In the genomic region with DNA sequence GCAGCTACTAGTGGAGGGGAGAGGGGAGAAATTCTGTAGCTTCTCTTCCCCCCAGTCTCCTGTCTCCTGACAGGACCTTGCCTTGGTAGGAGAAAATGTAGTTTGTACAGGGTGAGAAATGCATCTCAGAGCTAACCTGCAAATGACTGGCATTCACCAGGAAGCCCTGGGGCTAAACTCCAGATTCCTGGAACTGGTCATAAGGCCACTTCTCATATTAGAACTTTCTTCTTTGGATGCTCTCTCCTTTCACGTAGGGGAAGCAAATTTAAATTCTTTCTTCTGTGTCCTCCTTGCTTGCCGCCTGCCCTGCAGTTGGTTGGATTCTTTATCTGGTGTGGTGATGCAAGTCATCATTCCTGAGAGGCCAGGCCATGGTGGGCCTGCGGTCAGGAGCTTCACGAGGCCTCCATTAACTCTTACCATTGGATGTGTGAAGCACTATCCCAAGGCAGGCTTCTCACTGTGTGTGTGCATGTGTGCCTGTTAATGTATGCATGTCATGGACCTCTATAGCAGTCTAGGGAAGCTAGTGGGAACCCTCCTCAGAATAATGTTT, we compare ENCODE assay signal across 1 cellular context.
TF ChIP-seq lines count a peak whose summit lies in the region.

No MANE protein-coding gene starts in this region.

TF ChIP-seq in HepG2, 621 proteins besides CTCF, POLR2A, EP300 and RAD21 (continued from another document):
- TF ChIP-seq HOMEZ (CRISPR knock-in tag; IDR thresholded peaks at IDR 0.05; ENCODE audit: low read depth) (no peak), KDM4B (CRISPR knock-in tag; IDR thresholded peaks at IDR 0.05) (no peak), AGO2 (optimal IDR thresholded peaks at IDR 0.05; ENCODE audit: low read depth, low read length) (no peak), E2F5 (CRISPR knock-in tag; conservative IDR thresholded peaks at IDR 0.05) (no peak), IKZF4 (CRISPR knock-in tag; IDR thresholded peaks at IDR 0.05; ENCODE audit: borderline replicate concordance, low read depth, not compliant biosample characterization) (no peak), ZBTB1 (CRISPR knock-in tag; IDR thresholded peaks at IDR 0.05; ENCODE audit: borderline replicate concordance) (no peak), ZNF547 (CRISPR knock-in tag; IDR thresholded peaks at IDR 0.05) (no peak), ZNF629 (CRISPR knock-in tag; conservative IDR thresholded peaks at IDR 0.05) (no peak), TMF1 (CRISPR knock-in tag; IDR thresholded peaks at IDR 0.05; ENCODE audit: low read depth) (no peak)
- TF ChIP-seq, protein P1, sequence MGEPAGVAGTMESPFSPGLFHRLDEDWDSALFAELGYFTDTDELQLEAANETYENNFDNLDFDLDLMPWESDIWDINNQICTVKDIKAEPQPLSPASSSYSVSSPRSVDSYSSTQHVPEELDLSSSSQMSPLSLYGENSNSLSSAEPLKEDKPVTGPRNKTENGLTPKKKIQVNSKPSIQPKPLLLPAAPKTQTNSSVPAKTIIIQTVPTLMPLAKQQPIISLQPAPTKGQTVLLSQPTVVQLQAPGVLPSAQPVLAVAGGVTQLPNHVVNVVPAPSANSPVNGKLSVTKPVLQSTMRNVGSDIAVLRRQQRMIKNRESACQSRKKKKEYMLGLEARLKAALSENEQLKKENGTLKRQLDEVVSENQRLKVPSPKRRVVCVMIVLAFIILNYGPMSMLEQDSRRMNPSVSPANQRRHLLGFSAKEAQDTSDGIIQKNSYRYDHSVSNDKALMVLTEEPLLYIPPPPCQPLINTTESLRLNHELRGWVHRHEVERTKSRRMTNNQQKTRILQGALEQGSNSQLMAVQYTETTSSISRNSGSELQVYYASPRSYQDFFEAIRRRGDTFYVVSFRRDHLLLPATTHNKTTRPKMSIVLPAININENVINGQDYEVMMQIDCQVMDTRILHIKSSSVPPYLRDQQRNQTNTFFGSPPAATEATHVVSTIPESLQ (CRISPR knock-in tag; conservative IDR thresholded peaks at IDR 0.05), result no peak
TF ChIP-seq in HepG2: peak in this region for 0.
